Comparison of ENCODE assay signal across 31 cellular contexts in the genomic region with DNA sequence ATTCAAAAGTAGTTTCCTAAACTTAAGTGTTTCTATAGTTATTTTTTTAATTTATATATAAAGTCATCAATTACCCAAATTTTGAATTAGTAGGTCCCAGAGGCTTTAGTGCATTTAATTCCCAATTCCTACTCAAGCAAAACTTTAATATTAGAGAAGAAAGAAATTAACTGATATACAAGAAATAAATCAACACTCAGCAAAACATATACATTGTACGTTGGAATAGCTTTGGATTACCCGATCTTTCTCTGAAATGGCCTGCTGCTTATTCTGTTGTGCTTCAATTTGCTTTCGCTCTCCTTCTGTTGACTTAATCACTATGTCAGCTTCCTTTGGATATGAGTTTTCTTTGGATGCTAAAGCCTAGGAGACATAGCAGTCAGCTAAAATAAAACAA. TPM values are rescaled to one million over a fixed set of nuclear protein-coding genes. Genes with fewer than 3 reads are reported as not detected.
"Had no signal": no experiment of that assay in that cellular context is flagged by ENCODE, and none has a peak within 500 bp of the region (broad histone marks: within the 10 kb centered on the region; RNA-seq: fewer than 3 reads in every experiment).

No MANE protein-coding gene starts in this region.

- DNase-seq: stimulated activated CD4-positive, alpha-beta T cell treated with anti-CD3 and anti-CD28 coated beads, Interleukin-2, amount 100 ng/mL, for 48 hours; stimulated activated CD4-positive, alpha-beta T cell treated with anti-CD3 and anti-CD28 coated beads, Interleukin-4, amount 100 ng/mL, for 1 hour; stimulated activated CD4-positive, alpha-beta T cell treated with anti-CD3 and anti-CD28 coated beads, Interleukin-4, amount 100 ng/mL, for 24 hours; stimulated activated CD4-positive, alpha-beta T cell treated with anti-CD3 and anti-CD28 coated beads, Interleukin-4, amount 100 ng/mL, for 4 hours; stimulated activated CD8-positive, alpha-beta memory T cell treated with anti-CD3 and anti-CD28 coated beads, Interleukin-4, amount 100 ng/mL, for 48 hours; stimulated activated naive B cell treated with anti-CD40 and anti-IgM and Interleukin-4, amounts not matched to agents 10 μg/mL and 1 μg/mL and 100 μg/mL, for 72 hours; stimulated activated naive CD4-positive, alpha-beta T cell; stimulated activated naive CD4-positive, alpha-beta T cell treated with Interleukin-2 at 50 U/mL for 16 hours; stimulated activated naive CD8-positive, alpha-beta T cell treated with anti-CD3 and anti-CD28 coated beads, Interleukin-15, amount 100 ng/mL, for 72 hours; stimulated activated naive CD8-positive, alpha-beta T cell treated with anti-CD3 and anti-CD28 coated beads, Interleukin-15, Interleukin-2, amounts not matched to agents 100 U/mL and 50 U/mL, for 24 hours; stomach; substantia nigra; testis; thyroid gland; tibial artery; transverse colon; trophoblast cell; upper lobe of left lung; upper lobe of right lung; uterus had no signal

- H3K4me1 ChIP-seq: stomach, suprapubic skin, testis, thyroid gland, tibial artery, tibial nerve, transverse colon, upper lobe of left lung, upper lobe of right lung, uterus, vagina had no signal

- H3K4me3 ChIP-seq: stomach, suprapubic skin, testis, thoracic aorta, thyroid gland, tibial artery, tibial nerve, transverse colon, upper lobe of left lung, upper lobe of right lung, uterus, vagina had no signal

- H3K9me3 ChIP-seq: stomach, suprapubic skin, testis, thoracic aorta, thyroid gland, tibial artery, tibial nerve, transverse colon, upper lobe of left lung, upper lobe of right lung, uterus, vagina had no signal

- H3K27me3 Mint-ChIP-seq: stimulated activated memory B cell treated with anti-CD40 and anti-IgM and Interleukin-4, amounts not matched to agents 10 μg/mL and 1 μg/mL and 100 μg/mL, for 72 hours; stimulated activated naive B cell treated with anti-CD40 and anti-IgM and Interleukin-4, amounts not matched to agents 10 μg/mL and 1 μg/mL and 100 μg/mL, for 72 hours; stimulated activated naive CD8-positive, alpha-beta T cell treated with anti-CD3 and anti-CD28 coated beads, Interleukin-15, amount 100 ng/mL, for 72 hours; stimulated activated naive CD8-positive, alpha-beta T cell treated with anti-CD3 and anti-CD28 coated beads, Interleukin-15, Interleukin-2, amounts not matched to agents 100 ng/mL and 50 ng/mL, for 24 hours; type B pancreatic cell had no signal

- H3K27ac ChIP-seq: stomach, suprapubic skin, testis, thoracic aorta, thyroid gland, tibial artery, tibial nerve, transverse colon, upper lobe of left lung, upper lobe of right lung, uterus, vagina had no signal

- H3K27me3 ChIP-seq: stomach, suprapubic skin, testis, thyroid gland, tibial artery, tibial nerve, transverse colon, upper lobe of left lung, upper lobe of right lung, uterus, vagina had no signal

- FAIRE-seq: urothelium cell line had no signal

- H3K36me3 ChIP-seq: thyroid gland, uterus had no signal

- H3K27ac Mint-ChIP-seq: stimulated activated effector memory CD8-positive, alpha-beta T cell treated with anti-CD3 and anti-CD28 coated beads, Interleukin-12 subunit alpha, Interleukin-12 subunit beta, amount 100 ng/mL, for 72 hours; stimulated activated memory B cell treated with anti-CD40 and anti-IgM and Interleukin-4, amounts not matched to agents 10 μg/mL and 1 μg/mL and 100 μg/mL, for 72 hours; stimulated activated naive B cell treated with anti-CD40 and anti-IgM and Interleukin-4, amounts not matched to agents 10 μg/mL and 1 μg/mL and 100 μg/mL, for 72 hours; stimulated activated naive CD8-positive, alpha-beta T cell treated with anti-CD3 and anti-CD28 coated beads, Interleukin-15, amount 100 ng/mL, for 72 hours; stimulated activated naive CD8-positive, alpha-beta T cell treated with anti-CD3 and anti-CD28 coated beads, Interleukin-15, Interleukin-2, amounts not matched to agents 100 ng/mL and 50 ng/mL, for 24 hours; type B pancreatic cell had no signal

- H3K4me3 Mint-ChIP-seq: stimulated activated effector memory CD8-positive, alpha-beta T cell treated with anti-CD3 and anti-CD28 coated beads, Interleukin-12 subunit alpha, Interleukin-12 subunit beta, amount 100 ng/mL, for 72 hours; stimulated activated memory B cell treated with anti-CD40 and anti-IgM and Interleukin-4, amounts not matched to agents 10 μg/mL and 1 μg/mL and 100 μg/mL, for 72 hours; stimulated activated naive B cell treated with anti-CD40 and anti-IgM and Interleukin-4, amounts not matched to agents 10 μg/mL and 1 μg/mL and 100 μg/mL, for 72 hours; stimulated activated naive CD8-positive, alpha-beta T cell treated with anti-CD3 and anti-CD28 coated beads, Interleukin-15, amount 100 ng/mL, for 72 hours; stimulated activated naive CD8-positive, alpha-beta T cell treated with anti-CD3 and anti-CD28 coated beads, Interleukin-15, Interleukin-2, amounts not matched to agents 100 ng/mL and 50 ng/mL, for 24 hours; type B pancreatic cell had no signal

- H3K9me3 Mint-ChIP-seq: stimulated activated effector memory CD8-positive, alpha-beta T cell treated with anti-CD3 and anti-CD28 coated beads, Interleukin-12 subunit alpha, Interleukin-12 subunit beta, amount 100 ng/mL, for 72 hours; stimulated activated memory B cell treated with anti-CD40 and anti-IgM and Interleukin-4, amounts not matched to agents 10 μg/mL and 1 μg/mL and 100 μg/mL, for 72 hours; stimulated activated naive B cell treated with anti-CD40 and anti-IgM and Interleukin-4, amounts not matched to agents 10 μg/mL and 1 μg/mL and 100 μg/mL, for 72 hours; stimulated activated naive CD8-positive, alpha-beta T cell treated with anti-CD3 and anti-CD28 coated beads, Interleukin-15, amount 100 ng/mL, for 72 hours; stimulated activated naive CD8-positive, alpha-beta T cell treated with anti-CD3 and anti-CD28 coated beads, Interleukin-15, Interleukin-2, amounts not matched to agents 100 ng/mL and 50 ng/mL, for 24 hours; type B pancreatic cell had no signal

- ATAC-seq: stimulated activated effector memory CD8-positive, alpha-beta T cell treated with anti-CD3 and anti-CD28 coated beads, Interleukin-12 subunit alpha, Interleukin-12 subunit beta, amount 100 ng/mL, for 72 hours; stimulated activated memory B cell treated with anti-CD40 and anti-IgM and Interleukin-4, amounts not matched to agents 10 μg/mL and 1 μg/mL and 100 μg/mL, for 72 hours; stimulated activated naive B cell treated with anti-CD40 and anti-IgM and Interleukin-4, amounts not matched to agents 10 μg/mL and 1 μg/mL and 100 μg/mL, for 72 hours; stimulated activated naive CD8-positive, alpha-beta T cell treated with anti-CD3 and anti-CD28 coated beads, Interleukin-15, amount 100 ng/mL, for 72 hours; stimulated activated naive CD8-positive, alpha-beta T cell treated with anti-CD3 and anti-CD28 coated beads, Interleukin-15, Interleukin-2, amounts not matched to agents 100 U/mL and 50 U/mL, for 24 hours; upper lobe of right lung had no signal

RNA-seq across cellular contexts. Expression of a gene that starts 37.7 kb away (rescaled TPM):
- total RNA-seq: temporal lobe, urinary bladder had no signal
